In genomic region chr2:59342166-59342565, GRCh38 we compare ENCODE assay signal across 18 cellular contexts.
"Had no signal": no experiment of that assay in that cellular context is flagged by ENCODE, and none has a peak within 500 bp of the region (broad histone marks: within the 10 kb centered on the region; RNA-seq: fewer than 3 reads in every experiment).

No MANE protein-coding gene starts in this region.

- H3K9me3 Mint-ChIP-seq: stimulated activated memory B cell treated with anti-CD40 and anti-IgM and Interleukin-4, amounts not matched to agents 10 μg/mL and 1 μg/mL and 100 μg/mL, for 72 hours had no signal

- ATAC-seq: effector memory CD8-positive, alpha-beta T cell; gastroesophageal sphincter; left lobe of liver; natural killer cell treated with Interleukin-12 subunit alpha and Interleukin-12 subunit beta and Interleukin-15 and Interleukin-18, amount 100 ng/mL, for 72 hours; psoas muscle; sciatic nerve; stimulated activated memory B cell treated with anti-CD40 and anti-IgM and Interleukin-4, amounts not matched to agents 10 μg/mL and 1 μg/mL and 100 μg/mL, for 72 hours had no signal

- H3K4me3 ChIP-seq: esophagus squamous epithelium, gastroesophageal sphincter, psoas muscle, spleen, tibial nerve had no signal

- H3K27ac ChIP-seq: esophagus squamous epithelium, gastroesophageal sphincter, psoas muscle, spleen, tibial nerve had no signal

- H3K36me3 Mint-ChIP-seq: natural killer cell treated with Interleukin-12 subunit alpha and Interleukin-12 subunit beta and Interleukin-15 and Interleukin-18, amount 100 ng/mL, for 72 hours; stimulated activated memory B cell treated with anti-CD40 and anti-IgM and Interleukin-4, amounts not matched to agents 10 μg/mL and 1 μg/mL and 100 μg/mL, for 72 hours had no signal

- H3K27ac Mint-ChIP-seq: effector memory CD8-positive, alpha-beta T cell; natural killer cell treated with Interleukin-12 subunit alpha and Interleukin-12 subunit beta and Interleukin-15 and Interleukin-18, amount 100 ng/mL, for 72 hours; stimulated activated memory B cell treated with anti-CD40 and anti-IgM and Interleukin-4, amounts not matched to agents 10 μg/mL and 1 μg/mL and 100 μg/mL, for 72 hours; stimulated activated naive CD8-positive, alpha-beta T cell treated with anti-CD3 and anti-CD28 coated beads, Interleukin-15, Interleukin-2, amounts not matched to agents 100 ng/mL and 50 ng/mL, for 24 hours had no signal

- H3K27me3 ChIP-seq: gastroesophageal sphincter, spleen, tibial nerve had no signal

- H3K4me3 Mint-ChIP-seq: effector memory CD8-positive, alpha-beta T cell; natural killer cell treated with Interleukin-12 subunit alpha and Interleukin-12 subunit beta and Interleukin-15 and Interleukin-18, amount 100 ng/mL, for 72 hours; stimulated activated memory B cell treated with anti-CD40 and anti-IgM and Interleukin-4, amounts not matched to agents 10 μg/mL and 1 μg/mL and 100 μg/mL, for 72 hours; stimulated activated naive CD8-positive, alpha-beta T cell treated with anti-CD3 and anti-CD28 coated beads, Interleukin-15, Interleukin-2, amounts not matched to agents 100 ng/mL and 50 ng/mL, for 24 hours had no signal

- DNase-seq: effector memory CD8-positive, alpha-beta T cell; esophagus squamous epithelium; foreskin fibroblast; glutamatergic neuron; islet precursor cell; mammary epithelial cell; psoas muscle; spleen; stimulated activated CD4-positive, alpha-beta T cell treated with anti-CD3 and anti-CD28 coated beads, Interleukin-15, amount 100 ng/mL, for 24 hours; stimulated activated CD4-positive, alpha-beta T cell treated with anti-CD3 and anti-CD28 coated beads, Interleukin-1b, Interleukin-23, amount 100 ng/mL, for 48 hours; stimulated activated CD4-positive, alpha-beta T cell treated with anti-CD3 and anti-CD28 coated beads, Interleukin-4, amount 100 ng/mL, for 24 hours had no signal

- H3K9me3 ChIP-seq: esophagus squamous epithelium, gastroesophageal sphincter, psoas muscle, spleen, tibial nerve had no signal

- H3K36me3 ChIP-seq: esophagus squamous epithelium, gastroesophageal sphincter, spleen, tibial nerve had no signal

- H3K4me1 ChIP-seq: esophagus squamous epithelium, gastroesophageal sphincter, psoas muscle, spleen, tibial nerve had no signal

- H3K27me3 Mint-ChIP-seq: effector memory CD8-positive, alpha-beta T cell; natural killer cell treated with Interleukin-12 subunit alpha and Interleukin-12 subunit beta and Interleukin-15 and Interleukin-18, amount 100 ng/mL, for 72 hours; stimulated activated naive CD8-positive, alpha-beta T cell treated with anti-CD3 and anti-CD28 coated beads, Interleukin-15, Interleukin-2, amounts not matched to agents 100 ng/mL and 50 ng/mL, for 24 hours had no signal
